In genomic region chr10:132687893-132688579, GRCh38 we compare ENCODE assay signal across 1 cellular context.
TF ChIP-seq lines count a peak whose summit lies in the region.

No MANE protein-coding gene starts in this region.

TF ChIP-seq in H1, 55 proteins besides CTCF, POLR2A, EP300 and RAD21:
- no peak for TF ChIP-seq EGR1 (IDR thresholded peaks at IDR 0.05; ENCODE audit: borderline replicate concordance, low read depth, low read length)
- no peak for TF ChIP-seq HDAC6 (IDR thresholded peaks at IDR 0.05; ENCODE audit: low read depth, low read length)
- TF ChIP-seq SP1 (IDR thresholded peaks at IDR 0.05; ENCODE audit: low read depth, low read length) = no peak
- TF ChIP-seq KDM1A (IDR thresholded peaks at IDR 0.05; ENCODE audit: borderline replicate concordance, low read length) = no peak
- no peak for TF ChIP-seq BACH1 (IDR thresholded peaks at IDR 0.05; ENCODE audit: low read length)
- no peak for TF ChIP-seq KDM4A (IDR thresholded peaks at IDR 0.05; ENCODE audit: low read depth, low read length, severe bottlenecking)
- TF ChIP-seq ATF3 (IDR thresholded peaks at IDR 0.05; ENCODE audit: insufficient read depth, low read depth, low read length) = no peak
- TF ChIP-seq MAX (IDR thresholded peaks at IDR 0.05) = no peak
- no peak for TF ChIP-seq CEBPB (IDR thresholded peaks at IDR 0.05; ENCODE audit: low read depth, low read length)
